Comparison of ENCODE assay signal across 1 cellular context in genomic region chr5:44808435-44809214, GRCh38.
A peak's percentile ranks its signal among the peaks of the same experiment; 100 is the strongest.
TF ChIP-seq lines count a peak whose summit lies in the region.

TSS of gene MRPS30 (plus strand) at chr5:44808947. CDS start at chr5:44808963, 16 bp downstream.

TF ChIP-seq in K562, 482 proteins besides CTCF, POLR2A, EP300 and RAD21 (continued from another document):
- TF ChIP-seq ZNF280B (CRISPR knock-in tag; IDR thresholded peaks at IDR 0.05) (no peak), XRCC5 (IDR thresholded peaks at IDR 0.05; ENCODE audit: low read depth, low read length) (peak; percentile 41; the same call in 1 of the 2 replicates), IRF9 (tag; IDR thresholded peaks at IDR 0.05) (peak; percentile 97), CAMTA2 (CRISPR knock-in tag; conservative IDR thresholded peaks at IDR 0.05) (no peak), RB1 (IDR thresholded peaks at IDR 0.05; ENCODE audit: low read depth) (peak; percentile 63), CHD2 (IDR thresholded peaks at IDR 0.05; ENCODE audit: low read depth, low read length) (0 out of 2 replicates have a peak, but pooled peaks have one; percentile 31), MED1 (CRISPR knock-in tag; IDR thresholded peaks at IDR 0.05; ENCODE audit: borderline replicate concordance) (0 out of 2 replicates have a peak, but pooled peaks have one; percentile 43), CREB3 (tag; conservative IDR thresholded peaks at IDR 0.05; ENCODE audit: low read depth) (peak; percentile 72), NFE2 (IDR thresholded peaks at IDR 0.05; ENCODE audit: low read depth) (peak; percentile 11; the same call in 1 of the 2 replicates), ATF3 (IDR thresholded peaks at IDR 0.05) (peak; percentile 100), ATF3 (CRISPR knock-in tag; conservative IDR thresholded peaks at IDR 0.05) (peak; percentile 83; the same call in 1 of the 2 replicates), ZSCAN32 (CRISPR knock-in tag; IDR thresholded peaks at IDR 0.05) (peak; percentile 93), ZNF79 (CRISPR knock-in tag; IDR thresholded peaks at IDR 0.05; ENCODE audit: low read depth) (no peak), TRIM24 (IDR thresholded peaks at IDR 0.05) (peak in 1 of 2 experiments; percentile 27; a peak in 1 of 4 replicates), RBBP5 (IDR thresholded peaks at IDR 0.05; ENCODE audit: borderline replicate concordance, insufficient read depth, low read length, poor library complexity, severe bottlenecking) (peak; percentile 100), GABPA (tag; conservative IDR thresholded peaks at IDR 0.05; ENCODE audit: low read depth) (peak; percentile 71), CREB1 (IDR thresholded peaks at IDR 0.05) (peak; percentile 82), CREB1 (CRISPR knock-in tag; IDR thresholded peaks at IDR 0.05) (peak; percentile 59; the same call in 1 of the 2 replicates), THAP12 (CRISPR knock-in tag; IDR thresholded peaks at IDR 0.05) (0 out of 2 replicates have a peak, but pooled peaks have one; percentile 41), SOX6 (IDR thresholded peaks at IDR 0.05) (peak; percentile 77), SMARCB1 (IDR thresholded peaks at IDR 0.05; ENCODE audit: insufficient read length, low read depth) (no peak), ASH1L (IDR thresholded peaks at IDR 0.05; ENCODE audit: borderline replicate concordance, low read depth, partially characterized antibody) (peak; percentile 91), POLR2AphosphoS2 (IDR thresholded peaks at IDR 0.05; ENCODE audit: low read length) (no peak)
